17 cellular contexts compared by ENCODE assay signal in the genomic region with DNA sequence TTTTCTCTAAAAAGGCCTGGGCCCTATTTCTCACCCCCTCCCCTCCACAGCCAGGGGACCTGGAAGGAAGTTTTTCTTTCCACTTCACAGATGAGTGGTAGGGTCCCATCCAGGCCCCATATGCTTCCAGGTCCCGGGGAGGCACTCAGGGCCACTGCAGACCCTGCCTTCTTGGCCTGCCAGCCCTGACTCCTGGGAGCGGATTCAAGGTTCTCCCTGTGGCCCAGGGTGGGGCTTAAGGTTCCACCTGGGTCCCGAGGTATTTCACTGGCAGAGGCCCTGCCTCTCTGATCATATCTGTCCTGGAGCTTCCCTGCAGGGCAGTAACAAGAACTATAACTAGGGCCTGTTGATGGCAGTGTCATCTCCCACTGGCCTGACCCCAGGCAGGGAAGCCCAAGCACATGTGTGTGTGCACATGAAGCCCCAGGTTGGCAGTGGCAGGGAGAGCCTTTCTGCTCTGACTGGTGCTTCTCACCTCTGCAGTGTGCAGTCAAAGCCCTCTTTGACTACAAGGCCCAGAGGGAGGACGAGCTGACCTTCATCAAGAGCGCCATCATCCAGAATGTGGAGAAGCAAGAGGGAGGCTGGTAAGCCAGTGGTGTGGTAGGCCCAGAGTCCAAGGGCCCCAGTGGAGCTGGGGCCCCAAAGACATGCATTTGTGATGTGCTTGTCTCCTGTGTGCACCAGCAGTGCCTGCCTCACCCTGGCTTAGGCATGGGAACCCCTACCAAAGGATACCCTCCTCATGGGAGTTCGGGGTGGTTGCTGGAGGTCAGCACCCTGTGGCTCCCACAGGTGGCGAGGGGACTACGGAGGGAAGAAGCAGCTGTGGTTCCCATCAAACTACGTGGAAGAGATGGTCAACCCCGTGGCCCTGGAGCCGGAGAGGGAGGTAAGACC. TPM values are rescaled to one million over a fixed set of nuclear protein-coding genes. Genes with fewer than 3 reads are reported as not detected.
DNase-seq lines count a peak whose midpoint lies in the region; ATAC-seq and TF ChIP-seq lines count a peak whose summit lies in the region.
"Had no signal": no experiment of that assay in that cellular context is flagged by ENCODE, and none has a peak within 500 bp of the region (broad histone marks: within the 10 kb centered on the region; RNA-seq: fewer than 3 reads in every experiment).

No MANE protein-coding gene starts in this region.

- POLR2A ChIA-PET in T-cell (lab: Charles Lee): no interaction called here

- H3K9me3 Mint-ChIP-seq in T-cell (no peaks in the 10 kb centered on the region), chondrocyte (ENCODE audit: low read depth) (no peaks in the 10 kb centered on the region)
- H3K9me3 Mint-ChIP-seq: GM23338; natural killer cell treated with Interleukin-12 subunit alpha and Interleukin-12 subunit beta and Interleukin-15 and Interleukin-18, amount 100 ng/mL, for 72 hours had no signal

- no peaks in the 10 kb centered on the region for H3K9me3 ChIP-seq in spleen

- H3K4me1 ChIP-seq in spleen: peaks cover 6 to 36% (median 19%) of the 10 kb centered on the region in 6 donors

- no peaks in the 10 kb centered on the region for H3K27me3 ChIP-seq in spleen (replicated peaks in 1 of 7)

- H3K4me3 Mint-ChIP-seq in T-cell (no peak overlapping the region), chondrocyte (ENCODE audit: unreplicated experiment) (no peak overlapping the region)
- H3K4me3 Mint-ChIP-seq: GM23338; natural killer cell treated with Interleukin-12 subunit alpha and Interleukin-12 subunit beta and Interleukin-15 and Interleukin-18, amount 100 ng/mL, for 72 hours had no signal

- no peak for TF ChIP-seq POLR2A in spleen (IDR thresholded peaks at IDR 0.05)

- peaks cover 0 to 100% (median 87%) of the 10 kb centered on the region in 6 donors for H3K36me3 ChIP-seq in spleen

- H3K4me3 ChIP-seq in spleen: no peak overlapping the region
- H3K4me3 ChIP-seq: GM23338, SK-N-MC had no signal

- DNase-seq in activated CD4-positive, CD25-positive, alpha-beta regulatory T cell treated with anti-CD3 and anti-CD28 coated beads, Interleukin-2, amount 50 U/mL, for 72 hours: peak; percentile 26
- DNase-seq in T-cell (no peak), chondrocyte (ENCODE audit: low spot score) (peak; percentile 66), spleen (peak; percentile 57), iPS-NIHi11 (ENCODE audit: low spot score) (no peak)
- DNase-seq: C1 segment of cervical spinal cord, cerebellar nuclear complex, DND-41, NCI-H1694, NCI-H510A had no signal

- TF ChIP-seq CTCF in chondrocyte (IDR thresholded peaks at IDR 0.05): no peak
- no peak for TF ChIP-seq CTCF in spleen (IDR thresholded peaks at IDR 0.05 in 8 of 11, conservative IDR thresholded peaks at IDR 0.05 in 3 of 11)

- H3K27ac Mint-ChIP-seq in T-cell (peak overlapping the region; percentile 52 to 86), chondrocyte (ENCODE audit: unreplicated experiment) (no peak overlapping the region)
- H3K27ac Mint-ChIP-seq: GM23338; natural killer cell treated with Interleukin-12 subunit alpha and Interleukin-12 subunit beta and Interleukin-15 and Interleukin-18, amount 100 ng/mL, for 72 hours had no signal

- no peak for ATAC-seq in activated CD4-positive, CD25-positive, alpha-beta regulatory T cell treated with anti-CD3 and anti-CD28 coated beads, Interleukin-2, amount 50 U/mL, for 24 hours
- no peak for ATAC-seq in T-cell (replicated peaks in 1 of 4)
- no peak for ATAC-seq in HG02973 (IDR thresholded peaks at IDR 0.05; ENCODE audit: unreplicated experiment)
- ATAC-seq in HG03095 (IDR thresholded peaks at IDR 0.05; ENCODE audit: unreplicated experiment): no peak

- 89 to 97% (median 89%) methylated on average over 9 to 11 of the region's 11 CpGs for WGBS in spleen, 5 donors

- CTCF ChIA-PET in T-cell (lab: Charles Lee): no interaction called here

- H3K4me1 Mint-ChIP-seq in T-cell (peaks cover 42 to 53% (median 43%) of the 10 kb centered on the region in 3 donors), chondrocyte (ENCODE audit: low read depth) (peaks cover 10% of the 10 kb centered on the region)
- H3K4me1 Mint-ChIP-seq: GM23338 had no signal

- no peak overlapping the region for H3K27ac ChIP-seq in spleen
- H3K27ac ChIP-seq: 22Rv1, SK-N-MC had no signal

- H3K27me3 Mint-ChIP-seq in T-cell (no peaks in the 10 kb centered on the region), chondrocyte (ENCODE audit: low read depth) (no peaks in the 10 kb centered on the region)

- intact Hi-C loops in spleen (cut with DNase I; ENCODE audit: low total_unique reads): no loop called here

- H3K36me3 Mint-ChIP-seq in T-cell: peaks cover 65% of the 10 kb centered on the region
- peaks cover 59% of the 10 kb centered on the region for H3K36me3 Mint-ChIP-seq in chondrocyte (ENCODE audit: low read depth)

RNA-seq across cellular contexts. Expression of gene PLCG1, which starts 31.2 kb away (rescaled TPM):
- total RNA-seq in T-cell (100 to 1,000 TPM; 390 to 589 (median 444) TPM), chondrocyte (139 to 152 TPM (median 140 TPM) in 3 replicates), spleen (100 to 1,000 TPM in 6 of 7 donors, 10 to 100 TPM in 1; 96.7 to 144 (median 134) TPM)
- 10 to 100 TPM; 28.0 to 51.3 (median 29.3) TPM for polyA plus RNA-seq in spleen

Comparison
In these comparisons a context has a peak if more than half of its experiments do, and no peak if none do; other contexts are left out.
1. DNase-seq: peak in activated CD4-positive, CD25-positive, alpha-beta regulatory T cell treated with anti-CD3 and anti-CD28 coated beads, Interleukin-2, amount 50 U/mL, for 72 hours (single experiment), chondrocyte (single experiment) and spleen (single experiment); none in T-cell (0 of 34) and iPS-NIHi11 (single experiment).